27 cellular contexts compared by ENCODE assay signal in the genomic region with DNA sequence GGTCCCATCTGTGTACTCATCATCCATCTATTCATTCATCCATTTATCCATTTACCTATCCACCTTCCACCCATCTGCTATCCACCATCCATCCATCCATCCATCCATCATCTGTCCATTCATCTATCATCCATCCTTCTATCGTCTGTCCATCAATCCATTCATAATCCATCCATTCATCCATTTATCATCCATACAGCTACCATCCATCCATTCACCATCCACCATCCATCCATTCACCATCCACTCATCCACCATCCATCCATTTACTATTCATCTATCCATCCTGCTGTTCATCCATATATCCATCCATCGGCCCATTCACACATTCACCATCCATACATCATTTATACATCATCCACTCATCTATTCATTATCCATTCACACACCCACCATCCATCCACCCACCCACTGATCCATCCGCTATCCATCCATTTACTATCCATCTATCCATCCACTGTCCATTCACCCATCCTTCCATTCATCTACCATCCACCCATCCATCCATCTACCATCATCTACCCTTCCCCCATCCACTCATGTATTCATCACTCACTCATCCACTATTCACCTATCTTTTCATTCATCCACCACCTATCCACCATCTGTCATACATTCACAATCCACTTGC.
"Had no signal": no experiment of that assay in that cellular context is flagged by ENCODE, and none has a peak within 500 bp of the region (broad histone marks: within the 10 kb centered on the region; RNA-seq: fewer than 3 reads in every experiment).

No MANE protein-coding gene starts in this region.

- H3K9me3 ChIP-seq: lower lobe of right lung, right lobe of liver, transverse colon had no signal

- H3K4me3 ChIP-seq: left lung, lower lobe of right lung, mucosa of descending colon, ovary, right atrium auricular region, right lobe of liver, smooth muscle cell, transverse colon, upper lobe of left lung had no signal

- FAIRE-seq: islet of Langerhans, kidney had no signal

- H3K36me3 ChIP-seq: left lung, lower lobe of right lung, ovary, right lobe of liver, transverse colon, upper lobe of left lung had no signal

- DNase-seq: hippocampal formation; kidney; mammary epithelial cell; mesenchymal stem cell; mucosa of descending colon; naive thymus-derived CD4-positive, alpha-beta T cell; nucleus accumbens; stimulated activated CD4-positive, alpha-beta T cell treated with anti-CD3 and anti-CD28 coated beads, Interleukin-1b, Interleukin-23, amount 100 ng/mL, for 48 hours; stimulated activated CD4-positive, alpha-beta T cell treated with anti-CD3 and anti-CD28 coated beads, Interleukin-2, amount 100 ng/mL, for 48 hours; stimulated activated CD4-positive, alpha-beta T cell treated with anti-CD3 and anti-CD28 coated beads, Interleukin-4, amount 100 ng/mL, for 4 hours; stimulated activated CD8-positive, alpha-beta memory T cell treated with anti-CD3 and anti-CD28 coated beads, Interleukin-4, amount 100 ng/mL, for 48 hours; stimulated activated naive CD4-positive, alpha-beta T cell treated with Interleukin-2 at 50 U/mL for 16 hours; stimulated activated naive CD8-positive, alpha-beta T cell treated with anti-CD3 and anti-CD28 coated beads, Interleukin-15, amount 100 ng/mL, for 72 hours; transverse colon; upper lobe of left lung had no signal

- H3K27ac Mint-ChIP-seq: naive thymus-derived CD4-positive, alpha-beta T cell; nephron; progenitor cell of endocrine pancreas; stimulated activated memory B cell treated with anti-CD40 and anti-IgM and Interleukin-4, amounts not matched to agents 10 μg/mL and 1 μg/mL and 100 μg/mL, for 72 hours had no signal

- ATAC-seq: left colon; left lung; lower lobe of right lung; mucosa of descending colon; naive thymus-derived CD4-positive, alpha-beta T cell; right lobe of liver; stimulated activated memory B cell treated with anti-CD40 and anti-IgM and Interleukin-4, amounts not matched to agents 10 μg/mL and 1 μg/mL and 100 μg/mL, for 72 hours; stimulated activated naive CD8-positive, alpha-beta T cell treated with anti-CD3 and anti-CD28 coated beads, Interleukin-15, amount 100 ng/mL, for 72 hours had no signal

- H3K4me1 ChIP-seq: left lung, lower lobe of right lung, right lobe of liver, transverse colon, upper lobe of left lung had no signal

- H3K4me2 ChIP-seq: smooth muscle cell had no signal

- H3K4me1 Mint-ChIP-seq: nephron; neural crest cell; stimulated activated memory B cell treated with anti-CD40 and anti-IgM and Interleukin-4, amounts not matched to agents 10 μg/mL and 1 μg/mL and 100 μg/mL, for 72 hours; stimulated activated naive CD8-positive, alpha-beta T cell treated with anti-CD3 and anti-CD28 coated beads, Interleukin-15, amount 100 ng/mL, for 72 hours had no signal

- H3K36me3 Mint-ChIP-seq: stimulated activated memory B cell treated with anti-CD40 and anti-IgM and Interleukin-4, amounts not matched to agents 10 μg/mL and 1 μg/mL and 100 μg/mL, for 72 hours had no signal

- H3K27me3 ChIP-seq: left lung, ovary, right atrium auricular region, right lobe of liver, transverse colon, upper lobe of left lung had no signal

- H3K27ac ChIP-seq: left lung, lower lobe of right lung, ovary, right atrium auricular region, right lobe of liver, transverse colon, upper lobe of left lung had no signal

- H3K9me3 Mint-ChIP-seq: neural crest cell; stimulated activated memory B cell treated with anti-CD40 and anti-IgM and Interleukin-4, amounts not matched to agents 10 μg/mL and 1 μg/mL and 100 μg/mL, for 72 hours; stimulated activated naive CD8-positive, alpha-beta T cell treated with anti-CD3 and anti-CD28 coated beads, Interleukin-15, amount 100 ng/mL, for 72 hours had no signal

- H3K27me3 Mint-ChIP-seq: naive thymus-derived CD4-positive, alpha-beta T cell; progenitor cell of endocrine pancreas; stimulated activated memory B cell treated with anti-CD40 and anti-IgM and Interleukin-4, amounts not matched to agents 10 μg/mL and 1 μg/mL and 100 μg/mL, for 72 hours; stimulated activated naive CD8-positive, alpha-beta T cell treated with anti-CD3 and anti-CD28 coated beads, Interleukin-15, amount 100 ng/mL, for 72 hours had no signal

- H3K4me3 Mint-ChIP-seq: naive thymus-derived CD4-positive, alpha-beta T cell; nephron; neural crest cell; stimulated activated memory B cell treated with anti-CD40 and anti-IgM and Interleukin-4, amounts not matched to agents 10 μg/mL and 1 μg/mL and 100 μg/mL, for 72 hours; stimulated activated naive CD8-positive, alpha-beta T cell treated with anti-CD3 and anti-CD28 coated beads, Interleukin-15, amount 100 ng/mL, for 72 hours had no signal
